22 cellular contexts compared by ENCODE assay signal in genomic region chr11:61983419-61983818, GRCh38. TPM values are rescaled to one million over a fixed set of nuclear protein-coding genes. Genes with fewer than 3 reads are reported as not detected.
"Had no signal": no experiment of that assay in that cellular context is flagged by ENCODE, and none has a peak within 500 bp of the region (broad histone marks: within the 10 kb centered on the region; RNA-seq: fewer than 3 reads in every experiment).

No MANE protein-coding gene starts in this region.

- FAIRE-seq: urothelium cell line had no signal

- DNase-seq: activated CD4-positive, alpha-beta memory T cell treated with anti-CD3 and anti-CD28 coated beads, Interleukin-2, amount 10 ng/mL, durations not matched to agents 7 days and 5 days; activated CD4-positive, alpha-beta T cell treated with anti-CD3 and anti-CD28 coated beads for 48 hours; activated CD4-positive, CD25-positive, alpha-beta regulatory T cell; activated CD8-positive, alpha-beta memory T cell treated with anti-CD3 and anti-CD28 coated beads, Interleukin-2, amount 10 ng/mL, durations not matched to agents 7 days and 5 days; activated naive CD4-positive, alpha-beta T cell; activated naive CD8-positive, alpha-beta T cell treated with anti-CD3 and anti-CD28 coated beads for 36 hours; cerebellar nuclear complex; cortex of kidney; effector CD4-positive, alpha-beta T cell; gastrocnemius medialis; islet precursor cell; mesenchymal stem cell; naive thymus-derived CD4-positive, alpha-beta T cell; stimulated activated CD4-positive, alpha-beta T cell treated with anti-CD3 and anti-CD28 coated beads, Interleukin-4, amount 100 ng/mL, for 4 hours; T1000; thyroid gland had no signal

- H3K9me3 ChIP-seq: gastrocnemius medialis, ovary, thyroid gland had no signal

- ATAC-seq: activated CD8-positive, alpha-beta memory T cell treated with anti-CD3 and anti-CD28 coated beads, Interleukin-2, amount 10 ng/mL, durations not matched to agents 7 days and 5 days; activated T-helper 17 cell treated with anti-CD3 and anti-CD28 coated beads, Interleukin-2, amount 50 U/mL, for 72 hours; gastrocnemius medialis; naive thymus-derived CD4-positive, alpha-beta T cell; sciatic nerve; SK-N-SH treated with all-trans-retinoic acid at 6 μM for 48 hours; stimulated activated memory B cell treated with anti-CD40 and anti-IgM and Interleukin-4, amounts not matched to agents 10 μg/mL and 1 μg/mL and 100 μg/mL, for 72 hours had no signal

- H3K27me3 ChIP-seq: gastrocnemius medialis, ovary, thyroid gland had no signal

- H3K27ac ChIP-seq: gastrocnemius medialis, ovary, thyroid gland had no signal

- H3K36me3 ChIP-seq: gastrocnemius medialis, ovary, thyroid gland had no signal

- H3K4me3 ChIP-seq: gastrocnemius medialis, ovary, thyroid gland had no signal

RNA-seq across cellular contexts. Expression of gene BEST1, which starts 33.3 kb away (rescaled TPM):
- total RNA-seq: activated CD8-positive, alpha-beta memory T cell treated with anti-CD3 and anti-CD28 coated beads, Interleukin-2, amount 10 ng/mL, durations not matched to agents 7 days and 5 days had no signal
